In genomic region chr16:46920402-46921068, GRCh38 we compare ENCODE assay signal across 1 cellular context.
TF ChIP-seq lines count a peak whose summit lies in the region.

No MANE protein-coding gene starts in this region.

TF ChIP-seq in HepG2, 621 proteins besides CTCF, POLR2A, EP300 and RAD21 (continued from another document):
- TF ChIP-seq ATF2 (CRISPR knock-in tag; IDR thresholded peaks at IDR 0.05) (no peak), ZNF414 (CRISPR knock-in tag; IDR thresholded peaks at IDR 0.05) (no peak), ZNF646 (CRISPR knock-in tag; IDR thresholded peaks at IDR 0.05) (no peak), ATF6 (CRISPR knock-in tag; conservative IDR thresholded peaks at IDR 0.05) (no peak), NBN (conservative IDR thresholded peaks at IDR 0.05) (no peak), ZNF556 (CRISPR knock-in tag; IDR thresholded peaks at IDR 0.05; ENCODE audit: borderline replicate concordance) (no peak), ZMYM4 (CRISPR knock-in tag; IDR thresholded peaks at IDR 0.05) (no peak), CERS6 (CRISPR knock-in tag; IDR thresholded peaks at IDR 0.05) (no peak), XRCC5 (optimal IDR thresholded peaks at IDR 0.05; ENCODE audit: low read length) (no peak), ZNF720 (CRISPR knock-in tag; IDR thresholded peaks at IDR 0.05) (no peak), ZNF260 (CRISPR knock-in tag; IDR thresholded peaks at IDR 0.05; ENCODE audit: borderline replicate concordance, low read depth) (no peak), KDM1A (CRISPR knock-in tag; IDR thresholded peaks at IDR 0.05) (no peak), ZNF264 (CRISPR knock-in tag; IDR thresholded peaks at IDR 0.05) (no peak), SOX13 (IDR thresholded peaks at IDR 0.05) (no peak), SOX13 (CRISPR knock-in tag; conservative IDR thresholded peaks at IDR 0.05 in 1 of 2, IDR thresholded peaks at IDR 0.05 in 1 of 2) (no peak), ZNF674 (CRISPR knock-in tag; IDR thresholded peaks at IDR 0.05; ENCODE audit: low read depth) (no peak), ZNF678 (CRISPR knock-in tag; IDR thresholded peaks at IDR 0.05) (no peak), MAF1 (CRISPR knock-in tag; IDR thresholded peaks at IDR 0.05; ENCODE audit: borderline replicate concordance) (no peak), SAP130 (CRISPR knock-in tag; IDR thresholded peaks at IDR 0.05; ENCODE audit: low read depth) (no peak), ZNF263 (CRISPR knock-in tag; IDR thresholded peaks at IDR 0.05) (no peak), STAT5B (CRISPR knock-in tag; IDR thresholded peaks at IDR 0.05) (no peak), ZBTB4 (CRISPR knock-in tag; IDR thresholded peaks at IDR 0.05; ENCODE audit: borderline replicate concordance) (0 out of 2 replicates have a peak, but pooled peaks have one; percentile 41), ATF3 (CRISPR knock-in tag; IDR thresholded peaks at IDR 0.05) (no peak), ZBTB38 (CRISPR knock-in tag; IDR thresholded peaks at IDR 0.05) (peak; percentile 66), HNRNPLL (IDR thresholded peaks at IDR 0.05; ENCODE audit: low read depth, low read length, poor library complexity, severe bottlenecking) (no peak), NFRKB (IDR thresholded peaks at IDR 0.05) (no peak), NR2F2 (IDR thresholded peaks at IDR 0.05; ENCODE audit: borderline replicate concordance, low read depth) (peak; percentile 51), AHR (CRISPR knock-in tag; IDR thresholded peaks at IDR 0.05) (no peak), ZNF660 (CRISPR knock-in tag; IDR thresholded peaks at IDR 0.05; ENCODE audit: borderline replicate concordance, low read depth) (no peak), ZNF432 (CRISPR knock-in tag; IDR thresholded peaks at IDR 0.05; ENCODE audit: borderline replicate concordance) (no peak), NCOR1 (IDR thresholded peaks at IDR 0.05; ENCODE audit: borderline replicate concordance, low read length) (no peak), ZBTB46 (CRISPR knock-in tag; IDR thresholded peaks at IDR 0.05; ENCODE audit: borderline replicate concordance) (no peak), ZNF883 (CRISPR knock-in tag; IDR thresholded peaks at IDR 0.05; ENCODE audit: not compliant biosample characterization) (no peak)
